1 cellular context compared by ENCODE assay signal in the genomic region with DNA sequence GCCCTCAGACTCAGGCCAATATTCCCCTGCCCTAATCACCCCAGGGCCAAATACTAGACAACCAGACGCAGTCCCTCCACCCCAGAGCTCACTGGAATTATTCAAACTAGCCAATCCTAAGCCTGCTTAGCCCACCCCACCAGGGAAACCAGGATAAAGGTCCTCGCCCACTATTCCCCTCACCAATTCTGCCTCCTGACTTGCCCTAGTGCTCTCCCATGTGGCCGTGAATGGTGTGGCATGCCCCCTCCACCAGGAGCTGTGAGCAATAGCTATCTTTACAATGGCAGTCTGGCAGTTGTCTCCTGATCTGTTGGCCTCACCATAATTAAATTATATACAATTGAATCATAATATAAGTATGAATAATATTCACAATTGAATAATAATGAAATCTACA.
TF ChIP-seq lines count a peak whose summit lies in the region.

No MANE protein-coding gene starts in this region.

TF ChIP-seq in HepG2, 621 proteins besides CTCF, POLR2A, EP300 and RAD21 (continued from another document):
- TF ChIP-seq, protein P1, sequence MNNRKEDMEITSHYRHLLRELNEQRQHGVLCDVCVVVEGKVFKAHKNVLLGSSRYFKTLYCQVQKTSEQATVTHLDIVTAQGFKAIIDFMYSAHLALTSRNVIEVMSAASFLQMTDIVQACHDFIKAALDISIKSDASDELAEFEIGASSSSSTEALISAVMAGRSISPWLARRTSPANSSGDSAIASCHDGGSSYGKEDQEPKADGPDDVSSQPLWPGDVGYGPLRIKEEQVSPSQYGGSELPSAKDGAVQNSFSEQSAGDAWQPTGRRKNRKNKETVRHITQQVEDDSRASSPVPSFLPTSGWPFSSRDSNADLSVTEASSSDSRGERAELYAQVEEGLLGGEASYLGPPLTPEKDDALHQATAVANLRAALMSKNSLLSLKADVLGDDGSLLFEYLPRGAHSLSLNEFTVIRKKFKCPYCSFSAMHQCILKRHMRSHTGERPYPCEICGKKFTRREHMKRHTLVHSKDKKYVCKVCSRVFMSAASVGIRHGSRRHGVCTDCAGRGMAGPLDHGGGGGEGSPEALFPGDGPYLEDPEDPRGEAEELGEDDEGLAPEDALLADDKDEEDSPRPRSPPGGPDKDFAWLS (CRISPR knock-in tag; IDR thresholded peaks at IDR 0.05; ENCODE audit: borderline replicate concordance) = no peak
